ENCODE assay signal across 14 cellular contexts in genomic region chr4:168528131-168528949, GRCh38. TPM values are rescaled to one million over a fixed set of nuclear protein-coding genes. Genes with fewer than 3 reads are reported as not detected.
DNase-seq lines count a peak whose midpoint lies in the region; ATAC-seq and TF ChIP-seq lines count a peak whose summit lies in the region.
"Had no signal": no experiment of that assay in that cellular context is flagged by ENCODE, and none has a peak within 500 bp of the region (broad histone marks: within the 10 kb centered on the region; RNA-seq: fewer than 3 reads in every experiment).

No MANE protein-coding gene starts in this region.

- no peaks in the 10 kb centered on the region for H3K79me2 ChIP-seq in mesendoderm (ENCODE audit: control insufficient read depth, insufficient read depth, low read length)

- H3K36me3 ChIP-seq in mesendoderm (ENCODE audit: control insufficient read depth, insufficient read depth, low read length) = no peaks in the 10 kb centered on the region
- H3K36me3 ChIP-seq: upper lobe of left lung had no signal

- no peak overlapping the region for H4K8ac ChIP-seq in mesendoderm (ENCODE audit: low read depth, low read length)

- no peak overlapping the region for H2BK120ac ChIP-seq in mesendoderm (ENCODE audit: low read depth, low read length)

- H3K27me3 ChIP-seq in mesendoderm (ENCODE audit: insufficient read depth, low read length, poor library complexity) = no peaks in the 10 kb centered on the region
- H3K27me3 ChIP-seq: upper lobe of left lung had no signal

- H4K5ac ChIP-seq in mesendoderm (ENCODE audit: low read length) = no peak overlapping the region

- H3K56ac ChIP-seq in mesendoderm (ENCODE audit: low read length) = no peak overlapping the region

- H2AK5ac ChIP-seq in mesendoderm (ENCODE audit: low read length) = no peak overlapping the region

- H3K79me1 ChIP-seq in mesendoderm (ENCODE audit: low read length) = no peaks in the 10 kb centered on the region

- ATAC-seq in GM18909 (IDR thresholded peaks at IDR 0.05; ENCODE audit: poor library complexity, unreplicated experiment) (no peak), left ventricle myocardium superior (no peak)
- ATAC-seq: activated T-cell treated with anti-CD3 and anti-CD28 coated beads, Interleukin-2, amount 50 U/mL, for 4 hours had no signal

- H3K4me3 ChIP-seq in astrocyte of the spinal cord (ENCODE audit: low read depth, low read length) = no peak overlapping the region
- no peak overlapping the region for H3K4me3 ChIP-seq in mesendoderm (ENCODE audit: low read length)
- H3K4me3 ChIP-seq: upper lobe of left lung had no signal

- H3K18ac ChIP-seq in mesendoderm (ENCODE audit: low read length) = no peak overlapping the region

- no peaks in the 10 kb centered on the region for H3K4me1 ChIP-seq in mesendoderm (ENCODE audit: control insufficient read depth, low read depth, low read length)
- H3K4me1 ChIP-seq: upper lobe of left lung had no signal

- no peak overlapping the region for H3K9ac ChIP-seq in mesendoderm (ENCODE audit: low read length)

- no peak overlapping the region for H3K23ac ChIP-seq in mesendoderm (ENCODE audit: low read length)

- no peak overlapping the region for H3K4ac ChIP-seq in mesendoderm (ENCODE audit: low read depth, low read length)

- H2BK5ac ChIP-seq in mesendoderm (ENCODE audit: low read length) = no peak overlapping the region

- H2BK15ac ChIP-seq in mesendoderm (replicated peaks; ENCODE audit: low read depth) = peak overlapping the region; percentile 27

- no peak overlapping the region for H3K4me2 ChIP-seq in mesendoderm (ENCODE audit: low read length)

- intact Hi-C loops in left ventricle myocardium superior (cut with micrococcal nuclease) = no loop called here

- WGBS in mesendoderm (ENCODE audit: extremely low coverage, insufficient coverage, low lambda C conversion rate) = no CpG with 5 or more reads among the region's 8 CpGs

- no peak for TF ChIP-seq CTCF in astrocyte of the spinal cord (IDR thresholded peaks at IDR 0.05; ENCODE audit: low read depth, low read length)

- in situ Hi-C loops in astrocyte of the spinal cord (cut with HindIII; ENCODE audit: low sequenced_read_pairs) = no loop called here
- in situ Hi-C loops in KBM-7 (cut with MboI; ENCODE audit: low pct_unique_long_range_greater_than_20kb, low sequenced_read_pairs) = no loop called here

- DNase-seq in DMS53 (lab: John Stamatoyannopoulos, UW) (peak; percentile 83), HS-5 (ENCODE audit: low read depth) (peak; percentile 84), astrocyte of the spinal cord (ENCODE audit: low read depth, low spot score) (peak; percentile 57), mesendoderm (no peak), KBM-7 (no peak), left ventricle myocardium superior (no peak)
- DNase-seq: activated T-cell treated with anti-CD3 and anti-CD28 coated beads, Interleukin-2, amount 50 U/mL, for 4 hours; DMS79; glutamatergic neuron; NCI-H2171; occipital lobe; upper lobe of left lung had no signal

- no peak overlapping the region for H3K27ac ChIP-seq in mesendoderm (ENCODE audit: low read depth, low read length)
- H3K27ac ChIP-seq: C4-2B, upper lobe of left lung had no signal

RNA-seq across cellular contexts. Expression of gene PALLD, which starts 31.5 kb away (rescaled TPM):
- polyA plus RNA-seq in mesendoderm (2013, experiment 1 of 2) = 6.6 TPM
- polyA plus RNA-seq in mesendoderm (2013, experiment 2 of 2) = 6.9 TPM
- 998 TPM for total RNA-seq in left ventricle myocardium superior

RNA-seq across cellular contexts. Expression of gene DDX60L, which starts 48.0 kb away (rescaled TPM):
- 0.07 TPM for polyA plus RNA-seq in mesendoderm (2013, experiment 1 of 2)
- polyA plus RNA-seq in mesendoderm (2013, experiment 2 of 2) = 0.15 TPM
- total RNA-seq in left ventricle myocardium superior = 9.7 TPM

Comparison
In these comparisons a context has a peak if more than half of its experiments do, and no peak if none do; other contexts are left out.
1. DNase-seq: peak in DMS53 (single experiment), HS-5 (single experiment) and astrocyte of the spinal cord (single experiment); none in mesendoderm (single experiment), KBM-7 (single experiment) and left ventricle myocardium superior (single experiment).